ENCODE assay signal across 12 cellular contexts in genomic region chr9:14272924-14273528, GRCh38. TPM values are rescaled to one million over a fixed set of nuclear protein-coding genes. Genes with fewer than 3 reads are reported as not detected.
A peak's percentile ranks its signal among the peaks of the same experiment; 100 is the strongest.
DNase-seq lines count a peak whose midpoint lies in the region; ATAC-seq and TF ChIP-seq lines count a peak whose summit lies in the region.
"Had no signal": no experiment of that assay in that cellular context is flagged by ENCODE, and none has a peak within 500 bp of the region (broad histone marks: within the 10 kb centered on the region; RNA-seq: fewer than 3 reads in every experiment).

No MANE protein-coding gene starts in this region.

- CTCF ChIA-PET in A673 (lab: Charles Lee) = no interaction called here

- ATAC-seq in gastroesophageal sphincter (no peak), GM19467 (IDR thresholded peaks at IDR 0.05; ENCODE audit: unreplicated experiment) (no peak), GM21619 (IDR thresholded peaks at IDR 0.05; ENCODE audit: unreplicated experiment) (no peak)
- ATAC-seq: activated CD8-positive, alpha-beta memory T cell treated with anti-CD3 and anti-CD28 coated beads, Interleukin-2, amount 10 ng/mL, durations not matched to agents 7 days and 5 days; Panc1 had no signal

- POLR2A ChIA-PET in A673 (lab: Charles Lee; ENCODE audit: low non-redundant PET) = no interaction called here

- intact Hi-C loops in A673 (cut with micrococcal nuclease; ENCODE audit: unreplicated experiment) = no loop called here

- H3K4me2 ChIP-seq in osteoblast (ENCODE audit: insufficient read depth, low read length) = peak overlapping the region; percentile 53

- H3K9me3 ChIP-seq in A673 (ENCODE audit: low read depth, low read length, poor library complexity, severe bottlenecking) (no peaks in the 10 kb centered on the region), gastroesophageal sphincter (no peaks in the 10 kb centered on the region), osteoblast (ENCODE audit: low read depth, low read length) (no peaks in the 10 kb centered on the region)

- TF ChIP-seq POLR2A in gastroesophageal sphincter (IDR thresholded peaks at IDR 0.05) = no peak

- H2AFZ ChIP-seq in osteoblast (ENCODE audit: low read length) = no peak overlapping the region

- H4K20me1 ChIP-seq in osteoblast (ENCODE audit: insufficient read depth, low read length) = no peaks in the 10 kb centered on the region

- no TSS peak for BruUV-seq in A673 (replicated peaks; lab: Mats Ljungman, UMichigan)

- H3K27me3 ChIP-seq in A673 (replicated peaks; ENCODE audit: insufficient read depth, low read depth, low read length, poor library complexity) (no peaks in the 10 kb centered on the region), gastroesophageal sphincter (no peaks in the 10 kb centered on the region), osteoblast (ENCODE audit: insufficient read depth, low read length) (no peaks in the 10 kb centered on the region)

- peak overlapping the region; percentile 81 for H3K27ac ChIP-seq in A673 (ENCODE audit: low read depth, low read length, poor library complexity, severe bottlenecking)
- H3K27ac ChIP-seq in gastroesophageal sphincter = peak overlapping the region; percentile 39 to 62 (median 60)
- H3K27ac ChIP-seq in osteoblast (ENCODE audit: low read depth, low read length) = peak overlapping the region; percentile 48

- WGBS in gastroesophageal sphincter (ENCODE audit: low coverage in 1 of 2), 2 donors = 23 to 28% methylated on average over 6 to 7 of the region's 7 CpGs

- H3K79me2 ChIP-seq in osteoblast (ENCODE audit: insufficient read depth, low read length) = peaks cover 21% of the 10 kb centered on the region

- H3K36me3 ChIP-seq in A673 (ENCODE audit: insufficient read depth, low read length, poor library complexity, severe bottlenecking) = no peaks in the 10 kb centered on the region
- no peaks in the 10 kb centered on the region for H3K36me3 ChIP-seq in gastroesophageal sphincter
- H3K36me3 ChIP-seq in osteoblast (ENCODE audit: insufficient read depth, low read length) = no peaks in the 10 kb centered on the region

- DNase-seq in A673 (ENCODE audit: low spot score) (no peak), NCI-H82 (lab: John Stamatoyannopoulos, UW) (peak; percentile 55), osteoblast (ENCODE audit: insufficient read length, low spot score, missing footprints) (no peak), RKO (ENCODE audit: low spot score) (no peak)
- DNase-seq in effector CD8-positive, alpha-beta T cell (lab: John Stamatoyannopoulos, UW) = no peak
- DNase-seq: activated CD8-positive, alpha-beta memory T cell treated with anti-CD3 and anti-CD28 coated beads, Interleukin-2, amount 10 ng/mL, durations not matched to agents 7 days and 5 days; effector CD4-positive, alpha-beta T cell; NCI-H2227 treated with DMSO at 0.1 percent for 48 hours had no signal

- no peak for TF ChIP-seq EP300 in gastroesophageal sphincter (IDR thresholded peaks at IDR 0.05)

- peaks cover 53% of the 10 kb centered on the region for H3K4me1 ChIP-seq in A673 (ENCODE audit: insufficient read depth, low read length, poor library complexity, severe bottlenecking)
- peaks cover 25 to 89% (median 33%) of the 10 kb centered on the region in 3 donors for H3K4me1 ChIP-seq in gastroesophageal sphincter
- H3K4me1 ChIP-seq in osteoblast (ENCODE audit: insufficient read depth, low read length) = peaks cover 67% of the 10 kb centered on the region

- H3K4me3 ChIP-seq in A673 (ENCODE audit: low read depth, low read length, poor library complexity, severe bottlenecking) (peak overlapping the region; percentile 23), gastroesophageal sphincter (no peak overlapping the region), osteoblast (ENCODE audit: insufficient read depth, low read length) (no peak overlapping the region)

- TF ChIP-seq CTCF in A673 (conservative IDR thresholded peaks at IDR 0.05; ENCODE audit: low read depth, low read length) (no peak), gastroesophageal sphincter (IDR thresholded peaks at IDR 0.05) (no peak), osteoblast (IDR thresholded peaks at IDR 0.05; ENCODE audit: extremely low read depth, low read depth, low read length) (no peak)

RNA-seq across cellular contexts. Expression of gene NFIB, which starts 40.9 kb away (rescaled TPM):
- total RNA-seq in A673 (2021) = 41.2 and 42.9 TPM in 2 replicates
- 10 to 100 TPM; 61.0 to 68.3 (median 65.4) TPM for total RNA-seq in gastroesophageal sphincter
- 21.0 and 26.2 TPM in 2 replicates for total RNA-seq in osteoblast
- total RNA-seq: activated CD8-positive, alpha-beta memory T cell treated with anti-CD3 and anti-CD28 coated beads, Interleukin-2, amount 10 ng/mL, durations not matched to agents 7 days and 5 days had no signal
